1 cellular context compared by ENCODE assay signal in the genomic region with DNA sequence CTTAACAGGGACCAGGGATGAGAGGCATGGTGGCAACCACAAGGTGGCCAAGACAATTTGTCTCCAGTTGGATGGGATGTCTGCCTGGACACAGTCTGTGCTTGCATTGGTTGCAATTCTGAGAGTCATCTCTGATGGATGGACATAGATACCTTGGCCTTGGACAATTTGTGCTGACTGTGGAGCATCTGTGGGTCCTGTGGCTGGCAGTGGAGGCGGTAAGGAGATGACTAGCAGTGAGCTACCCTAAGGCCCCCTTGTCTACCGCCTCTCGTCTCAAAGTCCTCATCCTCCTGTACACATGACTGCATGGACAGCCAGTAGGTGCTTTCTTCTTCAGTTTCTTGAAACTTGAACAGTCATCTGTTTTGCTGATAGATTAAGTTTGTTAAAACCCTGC.
TF ChIP-seq lines count a peak whose summit lies in the region.

No MANE protein-coding gene starts in this region.

TF ChIP-seq in HepG2, 621 proteins besides CTCF, POLR2A, EP300 and RAD21:
- TF ChIP-seq, protein P1, sequence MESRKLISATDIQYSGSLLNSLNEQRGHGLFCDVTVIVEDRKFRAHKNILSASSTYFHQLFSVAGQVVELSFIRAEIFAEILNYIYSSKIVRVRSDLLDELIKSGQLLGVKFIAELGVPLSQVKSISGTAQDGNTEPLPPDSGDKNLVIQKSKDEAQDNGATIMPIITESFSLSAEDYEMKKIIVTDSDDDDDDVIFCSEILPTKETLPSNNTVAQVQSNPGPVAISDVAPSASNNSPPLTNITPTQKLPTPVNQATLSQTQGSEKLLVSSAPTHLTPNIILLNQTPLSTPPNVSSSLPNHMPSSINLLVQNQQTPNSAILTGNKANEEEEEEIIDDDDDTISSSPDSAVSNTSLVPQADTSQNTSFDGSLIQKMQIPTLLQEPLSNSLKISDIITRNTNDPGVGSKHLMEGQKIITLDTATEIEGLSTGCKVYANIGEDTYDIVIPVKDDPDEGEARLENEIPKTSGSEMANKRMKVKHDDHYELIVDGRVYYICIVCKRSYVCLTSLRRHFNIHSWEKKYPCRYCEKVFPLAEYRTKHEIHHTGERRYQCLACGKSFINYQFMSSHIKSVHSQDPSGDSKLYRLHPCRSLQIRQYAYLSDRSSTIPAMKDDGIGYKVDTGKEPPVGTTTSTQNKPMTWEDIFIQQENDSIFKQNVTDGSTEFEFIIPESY (CRISPR knock-in tag; IDR thresholded peaks at IDR 0.05) = peak; percentile 73
- 0 out of 2 replicates have a peak, but pooled peaks have one; percentile 13 for TF ChIP-seq MAFF (IDR thresholded peaks at IDR 0.05; ENCODE audit: low read depth, low read length)
